In the genomic region with DNA sequence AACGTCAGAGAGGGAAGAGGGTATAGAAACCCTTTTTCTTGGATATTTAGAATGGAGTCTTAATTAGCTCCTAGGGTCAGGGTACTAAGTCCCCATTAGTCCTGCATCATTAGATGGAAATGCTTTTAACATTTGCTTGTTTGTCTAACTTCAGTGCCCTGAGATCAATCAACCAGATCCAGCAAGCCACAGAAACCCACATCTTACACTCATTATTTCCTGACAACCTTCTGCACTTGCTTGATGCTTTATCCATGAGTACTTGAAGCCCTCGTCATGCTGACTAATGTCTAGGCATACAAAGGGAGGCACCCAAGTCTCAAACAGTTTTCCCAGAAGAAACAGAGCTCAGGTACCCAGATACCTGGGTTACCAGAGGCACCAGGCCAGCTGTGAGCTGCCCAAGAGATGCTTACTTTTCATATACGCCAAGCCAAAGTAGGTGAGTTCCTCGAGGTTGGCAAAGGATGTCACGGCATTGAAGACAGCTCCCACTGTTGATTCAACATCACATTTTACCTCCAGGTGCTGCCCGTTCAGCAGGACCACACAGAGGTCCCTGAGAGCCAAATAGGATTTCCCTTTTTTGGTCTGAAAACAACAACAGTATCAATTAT, we compare ENCODE assay signal across 16 cellular contexts. TPM values are rescaled to one million over a fixed set of nuclear protein-coding genes. Genes with fewer than 3 reads are reported as not detected.
A peak's percentile ranks its signal among the peaks of the same experiment; 100 is the strongest.
DNase-seq lines count a peak whose midpoint lies in the region; ATAC-seq and TF ChIP-seq lines count a peak whose summit lies in the region.
"Had no signal": no experiment of that assay in that cellular context is flagged by ENCODE, and none has a peak within 500 bp of the region (broad histone marks: within the 10 kb centered on the region; RNA-seq: fewer than 3 reads in every experiment).

No MANE protein-coding gene starts in this region.

- H4K20me1 ChIP-seq in Loucy (ENCODE audit: insufficient read depth, low read length, poor library complexity, severe bottlenecking) (no peaks in the 10 kb centered on the region), PC-9 (ENCODE audit: insufficient read depth) (no peaks in the 10 kb centered on the region)

- H3K4me3 ChIP-seq in GM12864 (ENCODE audit: low read depth, low read length) (no peak overlapping the region), Loucy (ENCODE audit: low read length, poor library complexity, severe bottlenecking) (no peak overlapping the region), left ventricle myocardium inferior (no peak overlapping the region), PC-9 (no peak overlapping the region)
- H3K4me3 ChIP-seq: adrenal gland, lung had no signal

- intact Hi-C loops in left ventricle myocardium inferior (cut with micrococcal nuclease): no loop called here
- intact Hi-C loops in PC-9 (cut with micrococcal nuclease; ENCODE audit: unreplicated experiment): no loop called here

- no peaks in the 10 kb centered on the region for H3F3A ChIP-seq in Loucy (ENCODE audit: low read depth)
- H3F3A ChIP-seq in PC-9 (ENCODE audit: insufficient read depth, low read depth): no peaks in the 10 kb centered on the region

- CTCF ChIA-PET in PC-9 (lab: Charles Lee): no interaction called here

- H3K4me2 ChIP-seq in Loucy (ENCODE audit: low read depth, low read length, poor library complexity, severe bottlenecking): peak overlapping the region; percentile 6
- no peak overlapping the region for H3K4me2 ChIP-seq in PC-9

- H2AFZ ChIP-seq in Loucy (ENCODE audit: low read length): no peak overlapping the region
- no peak overlapping the region for H2AFZ ChIP-seq in PC-9

- H3K4me1 ChIP-seq in Loucy (ENCODE audit: insufficient read depth, low read length, poor library complexity, severe bottlenecking): peaks cover 15% of the 10 kb centered on the region
- peaks cover 19% of the 10 kb centered on the region for H3K4me1 ChIP-seq in left ventricle myocardium inferior
- H3K4me1 ChIP-seq in PC-9 (replicated peaks; ENCODE audit: insufficient read depth): no peaks in the 10 kb centered on the region

- ATAC-seq in GM19452 (IDR thresholded peaks at IDR 0.05; ENCODE audit: unreplicated experiment) (peak; percentile 69), HG02938 (IDR thresholded peaks at IDR 0.05; ENCODE audit: unreplicated experiment) (peak; percentile 61)

- no peaks in the 10 kb centered on the region for H3K27me3 ChIP-seq in Loucy (ENCODE audit: insufficient read depth, low read length, poor library complexity, severe bottlenecking)
- H3K27me3 ChIP-seq in left ventricle myocardium inferior (ENCODE audit: low read depth): no peaks in the 10 kb centered on the region
- H3K27me3 ChIP-seq in PC-9 (ENCODE audit: insufficient read depth, low read depth): no peaks in the 10 kb centered on the region
- H3K27me3 ChIP-seq: adrenal gland had no signal

- H3K27ac ChIP-seq in left ventricle myocardium inferior (replicated peaks): no peak overlapping the region
- H3K27ac ChIP-seq in PC-9: no peak overlapping the region
- H3K27ac ChIP-seq: adrenal gland had no signal

- POLR2A ChIA-PET in PC-9 (lab: Charles Lee; ENCODE audit: unreplicated experiment): interaction anchor here (0.7 kb wide), 1 partner anchor 10 kb away, joined by 6 read pairs; no protein-coding TSS in a partner anchor

- no peaks in the 10 kb centered on the region for H3K9me2 ChIP-seq in Loucy (replicated peaks; ENCODE audit: low read depth, low read length)
- H3K9me2 ChIP-seq in PC-9 (ENCODE audit: insufficient read depth): no peaks in the 10 kb centered on the region; the same call in 1 of the 2 replicates

- H3K36me3 ChIP-seq in Loucy (ENCODE audit: insufficient read depth, low read length): no peaks in the 10 kb centered on the region
- no peaks in the 10 kb centered on the region for H3K36me3 ChIP-seq in left ventricle myocardium inferior
- H3K36me3 ChIP-seq in PC-9 (ENCODE audit: low read depth): no peaks in the 10 kb centered on the region
- H3K36me3 ChIP-seq: adrenal gland had no signal

- no peaks in the 10 kb centered on the region for H3K9me3 ChIP-seq in Loucy (ENCODE audit: insufficient read depth, low read depth, low read length)
- no peaks in the 10 kb centered on the region for H3K9me3 ChIP-seq in left ventricle myocardium inferior (replicated peaks)
- no peaks in the 10 kb centered on the region for H3K9me3 ChIP-seq in PC-9 (ENCODE audit: insufficient read depth, low read depth)
- H3K9me3 ChIP-seq: adrenal gland had no signal

- no peaks in the 10 kb centered on the region for H3K79me2 ChIP-seq in Loucy (ENCODE audit: insufficient read depth, low read length)
- H3K79me2 ChIP-seq in PC-9 (ENCODE audit: low read depth): no peaks in the 10 kb centered on the region

- DNase-seq in GM12864 (ENCODE audit: low read depth) (peak; percentile 30), left ventricle myocardium inferior (no peak), NCI-H226 (no peak), OCI-M1 (lab: John Stamatoyannopoulos, UW) (no peak), PC-9 (no peak)
- DNase-seq: AML-193; effector CD8-positive, alpha-beta T cell; NCI-H1930; nucleus accumbens; T1000 had no signal

- BruUV-seq in PC-9 (replicated peaks; lab: Mats Ljungman, UMichigan): no TSS peak

- TF ChIP-seq CTCF in GM12864 (IDR thresholded peaks at IDR 0.05; ENCODE audit: low read depth, low read length, missing control alignments) (no peak), Loucy (conservative IDR thresholded peaks at IDR 0.05; ENCODE audit: low read length) (no peak), left ventricle myocardium inferior (IDR thresholded peaks at IDR 0.05; ENCODE audit: borderline replicate concordance) (no peak), PC-9 (conservative IDR thresholded peaks at IDR 0.05) (no peak)

- no peak overlapping the region for H3K9ac ChIP-seq in Loucy (ENCODE audit: low read depth, low read length, poor library complexity, severe bottlenecking)

RNA-seq across cellular contexts. Expression of gene FRMPD2, which starts 42.7 kb away (rescaled TPM):
- total RNA-seq in left ventricle myocardium inferior (0.38 TPM), PC-9 (2021) (1.6 and 2.4 TPM in 2 replicates)
- total RNA-seq: subcutaneous adipose tissue had no signal
